Comparison of ENCODE assay signal across 8 cellular contexts in the genomic region with DNA sequence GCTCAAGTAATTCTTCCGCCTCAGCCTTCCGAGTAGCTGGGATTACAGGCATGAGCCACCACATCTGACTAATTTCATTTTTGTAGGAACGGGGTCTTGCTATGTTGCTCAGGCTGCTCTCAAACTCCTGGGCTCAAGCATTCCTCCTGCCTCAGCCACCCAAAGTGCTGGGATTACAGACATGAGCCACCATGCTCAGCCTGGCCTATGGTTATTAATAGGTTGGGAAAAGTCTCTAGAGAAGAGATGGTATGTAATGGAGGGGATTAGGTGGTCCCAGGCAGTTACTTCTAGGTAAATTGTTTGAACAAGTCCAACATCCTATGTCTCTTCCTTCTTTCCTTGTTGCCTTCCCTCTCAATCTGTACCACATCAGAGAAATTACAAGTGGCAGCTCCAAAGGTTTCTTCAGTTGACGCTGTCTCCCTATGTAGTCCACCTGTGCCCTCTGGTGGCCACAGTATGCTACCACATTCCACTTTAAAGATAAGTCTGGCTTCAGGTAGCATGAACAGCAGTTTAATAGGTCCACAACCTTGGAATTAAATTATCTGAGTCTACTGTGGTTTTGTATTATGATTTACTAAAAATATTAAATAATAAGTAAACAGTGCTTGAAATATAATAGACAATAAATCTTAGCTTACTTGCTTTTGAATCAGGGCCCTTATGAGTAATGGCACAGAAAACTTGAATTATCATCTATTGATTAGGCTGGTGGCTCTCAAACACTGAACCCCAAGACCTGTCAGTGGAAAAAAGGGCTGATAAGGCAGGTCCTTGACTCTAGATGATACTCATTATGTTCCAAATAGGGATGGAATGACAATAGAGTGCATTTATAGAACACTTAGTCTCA. TPM values are rescaled to one million over a fixed set of nuclear protein-coding genes. Genes with fewer than 3 reads are reported as not detected.
DNase-seq lines count a peak whose midpoint lies in the region; TF ChIP-seq lines count a peak whose summit lies in the region.

No MANE protein-coding gene starts in this region.

- H3K36me3 ChIP-seq in SK-N-MC (ENCODE audit: insufficient read depth, low read length): no peaks in the 10 kb centered on the region; the same call in 1 of the 2 replicates

- H3K27ac ChIP-seq in SK-N-MC: no peak overlapping the region

- no peaks in the 10 kb centered on the region for H3K4me1 Mint-ChIP-seq in glutamatergic neuron (ENCODE audit: low read depth, unreplicated experiment)
- H3K4me1 Mint-ChIP-seq in progenitor cell of endocrine pancreas (ENCODE audit: low read depth): peaks cover 7% of the 10 kb centered on the region

- H3K27me3 Mint-ChIP-seq in glutamatergic neuron (ENCODE audit: unreplicated experiment): no peaks in the 10 kb centered on the region
- H3K27me3 Mint-ChIP-seq in progenitor cell of endocrine pancreas: no peaks in the 10 kb centered on the region

- no peak overlapping the region for H3K9ac ChIP-seq in SK-N-MC (ENCODE audit: insufficient read length)

- H3K4me3 Mint-ChIP-seq in glutamatergic neuron (ENCODE audit: unreplicated experiment): no peak overlapping the region
- no peak overlapping the region for H3K4me3 Mint-ChIP-seq in progenitor cell of endocrine pancreas (ENCODE audit: low read depth)

- H3K27ac Mint-ChIP-seq in glutamatergic neuron (ENCODE audit: unreplicated experiment) (no peak overlapping the region), progenitor cell of endocrine pancreas (no peak overlapping the region)

- no peaks in the 10 kb centered on the region for H3K9me3 ChIP-seq in SK-N-MC (ENCODE audit: low read depth, low read length)

- H3K36me3 Mint-ChIP-seq in glutamatergic neuron (ENCODE audit: unreplicated experiment): no peaks in the 10 kb centered on the region
- no peaks in the 10 kb centered on the region for H3K36me3 Mint-ChIP-seq in progenitor cell of endocrine pancreas (ENCODE audit: insufficient read depth)

- H3K4me3 ChIP-seq in NB4 (ENCODE audit: low read depth, low read length): no peak overlapping the region
- no peak overlapping the region for H3K4me3 ChIP-seq in SK-N-MC

- no peak for TF ChIP-seq POLR2A in NB4 (IDR thresholded peaks at IDR 0.05; ENCODE audit: extremely low read depth, insufficient read length)

- TF ChIP-seq CTCF in NB4 (IDR thresholded peaks at IDR 0.05; ENCODE audit: low read depth, low read length) (peak; percentile 87), glutamatergic neuron (IDR thresholded peaks at IDR 0.05; ENCODE audit: partially characterized antibody, unreplicated experiment) (peak; percentile 91), progenitor cell of endocrine pancreas (IDR thresholded peaks at IDR 0.05; ENCODE audit: unreplicated experiment) (peak; percentile 96)

- DNase-seq in DMS153 (lab: John Stamatoyannopoulos, UW) (peak; percentile 39), H4 (ENCODE audit: low spot score) (peak; percentile 72), NB4 (ENCODE audit: low read depth) (peak; percentile 79), SK-N-MC (ENCODE audit: low read depth, low spot score) (peak; percentile 51), glutamatergic neuron (peak; percentile 71), progenitor cell of endocrine pancreas (ENCODE audit: low spot score, unreplicated experiment) (peak; percentile 63), OCI-M2 (lab: John Stamatoyannopoulos, UW; ENCODE audit: unreplicated experiment) (no peak)
- peak; percentile 69 for DNase-seq in activated naive CD4-positive, alpha-beta T cell treated with anti-CD3 and anti-CD28 coated beads, Interleukin-2, amount 50 U/mL, for 16 hours

- H3K9me3 Mint-ChIP-seq in glutamatergic neuron (ENCODE audit: unreplicated experiment): no peaks in the 10 kb centered on the region
- H3K9me3 Mint-ChIP-seq in progenitor cell of endocrine pancreas (ENCODE audit: low read depth): no peaks in the 10 kb centered on the region

RNA-seq across cellular contexts. Expression of a gene that starts 9.7 kb away (rescaled TPM):
- 4.0 and 7.4 TPM in 2 replicates for total RNA-seq in H4 (2014; rRNA removed; shearing (Covaris generic))
- total RNA-seq in glutamatergic neuron (ENCODE audit: unreplicated experiment) (3.3 TPM), progenitor cell of endocrine pancreas (3.8 and 4.2 TPM in 2 replicates)

RNA-seq across cellular contexts. Expression of a gene that starts 9.8 kb away (rescaled TPM):
- total RNA-seq in H4 (2014; rRNA removed; shearing (Covaris generic)): 19.0 and 21.1 TPM in 2 replicates
- total RNA-seq in glutamatergic neuron (ENCODE audit: unreplicated experiment) (48.6 TPM), progenitor cell of endocrine pancreas (39.9 and 42.3 TPM in 2 replicates)

RNA-seq across cellular contexts. Expression of a gene that starts 30.2 kb away (rescaled TPM):
- total RNA-seq in H4 (2014; rRNA removed; shearing (Covaris generic)): 7.1 and 9.6 TPM in 2 replicates
- total RNA-seq in glutamatergic neuron (ENCODE audit: unreplicated experiment) (4.7 TPM), progenitor cell of endocrine pancreas (11.7 and 12.6 TPM in 2 replicates)

RNA-seq across cellular contexts. Expression of a gene that starts 46.2 kb away (rescaled TPM):
- 0.02 TPM in 1 of 2 replicates, not detected in the other for total RNA-seq in H4 (2014; rRNA removed; shearing (Covaris generic))
- not detected for total RNA-seq in glutamatergic neuron (ENCODE audit: unreplicated experiment)
- 0.07 TPM in 1 of 2 replicates, not detected in the other for total RNA-seq in progenitor cell of endocrine pancreas
